ENCODE assay signal across 2 cellular contexts in genomic region chr19:30738047-30738446, GRCh38.
TF ChIP-seq lines count a peak whose summit lies in the region.

No MANE protein-coding gene starts in this region.

TF ChIP-seq in HEK293, 187 proteins besides CTCF, POLR2A, EP300 and RAD21:
- TF ChIP-seq KLF7 (tag by site-specific recombination; IDR thresholded peaks at IDR 0.05; ENCODE audit: borderline replicate concordance) (no peak), ZFHX2 (tag by site-specific recombination; conservative IDR thresholded peaks at IDR 0.05) (peak; percentile 63), EGR2 (tag by site-specific recombination; IDR thresholded peaks at IDR 0.05; ENCODE audit: low read depth) (peak; percentile 73; the same call in 1 of the 2 replicates), ZSCAN4 (tag by site-specific recombination; IDR thresholded peaks at IDR 0.05) (no peak)
TF ChIP-seq in HEK293: peak in this region for 2.

TF ChIP-seq in H1, 55 proteins besides CTCF, POLR2A, EP300 and RAD21:
- TF ChIP-seq SIRT6 (IDR thresholded peaks at IDR 0.05; ENCODE audit: low read length) (no peak), CHD2 (IDR thresholded peaks at IDR 0.05; ENCODE audit: low read length) (no peak), JUN (IDR thresholded peaks at IDR 0.05; ENCODE audit: low read depth, low read length) (no peak), JUND (IDR thresholded peaks at IDR 0.05; ENCODE audit: low read length) (no peak), CBX5 (IDR thresholded peaks at IDR 0.05; ENCODE audit: low read depth, low read length) (no peak), TAF1 (IDR thresholded peaks at IDR 0.05; ENCODE audit: low read depth, low read length) (no peak), FOSL1 (IDR thresholded peaks at IDR 0.05; ENCODE audit: insufficient read depth, low read depth, low read length) (no peak), KDM1A (IDR thresholded peaks at IDR 0.05; ENCODE audit: borderline replicate concordance, low read length) (no peak), SIX5 (IDR thresholded peaks at IDR 0.05; ENCODE audit: low read depth, low read length) (no peak), NANOG (IDR thresholded peaks at IDR 0.05; ENCODE audit: insufficient read depth, low read depth, low read length, poor library complexity, severe bottlenecking) (no peak), CTBP2 (IDR thresholded peaks at IDR 0.05; ENCODE audit: borderline replicate concordance, insufficient read depth, insufficient read length, low read length) (no peak)
- TF ChIP-seq, protein P1, sequence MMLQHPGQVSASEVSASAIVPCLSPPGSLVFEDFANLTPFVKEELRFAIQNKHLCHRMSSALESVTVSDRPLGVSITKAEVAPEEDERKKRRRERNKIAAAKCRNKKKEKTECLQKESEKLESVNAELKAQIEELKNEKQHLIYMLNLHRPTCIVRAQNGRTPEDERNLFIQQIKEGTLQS (IDR thresholded peaks at IDR 0.05; ENCODE audit: insufficient read depth, low read depth, low read length): no peak
